Comparison of ENCODE assay signal across 22 cellular contexts in genomic region chr22:49660321-49660720, GRCh38.
DNase-seq lines count a peak whose midpoint lies in the region; ATAC-seq and TF ChIP-seq lines count a peak whose summit lies in the region.
"Had no signal": no experiment of that assay in that cellular context is flagged by ENCODE, and none has a peak within 500 bp of the region (broad histone marks: within the 10 kb centered on the region; RNA-seq: fewer than 3 reads in every experiment).

No MANE protein-coding gene starts in this region.

- TF ChIP-seq POLR2A in GM18505 (IDR thresholded peaks at IDR 0.05; ENCODE audit: borderline replicate concordance, extremely low read depth, insufficient read depth, insufficient read length) = no peak

- no peak overlapping the region for H3K4me3 Mint-ChIP-seq in progenitor cell of endocrine pancreas (ENCODE audit: low read depth)
- H3K4me3 Mint-ChIP-seq: CD4-positive, alpha-beta T cell had no signal

- H3K27ac ChIP-seq in coronary artery = no peak overlapping the region
- H3K27ac ChIP-seq: RWPE1, SJSA1 had no signal

- ATAC-seq in left ventricle myocardium superior (no peak), Right ventricle myocardium superior (ENCODE audit: poor library complexity) (no peak), GM18505 (IDR thresholded peaks at IDR 0.05; ENCODE audit: unreplicated experiment) (no peak)

- intact Hi-C loops in left ventricle myocardium superior (cut with micrococcal nuclease) (no loop called here), Right ventricle myocardium superior (cut with DNase I) (no loop called here)

- H3K9me3 Mint-ChIP-seq in progenitor cell of endocrine pancreas (ENCODE audit: low read depth) = no peaks in the 10 kb centered on the region
- H3K9me3 Mint-ChIP-seq: CD4-positive, alpha-beta T cell had no signal

- H3K4me3 ChIP-seq in coronary artery = no peak overlapping the region
- H3K4me3 ChIP-seq: SJSA1 had no signal

- no peaks in the 10 kb centered on the region for H3K36me3 Mint-ChIP-seq in progenitor cell of endocrine pancreas (ENCODE audit: insufficient read depth)

- DNase-seq in left ventricle myocardium superior (peak; percentile 6), Right ventricle myocardium superior (no peak), coronary artery (ENCODE audit: low spot score) (peak; percentile 65), progenitor cell of endocrine pancreas (ENCODE audit: low spot score, unreplicated experiment) (peak; percentile 3), H4 (ENCODE audit: low spot score) (no peak), NCI-H1105 treated with DMSO at 0.1 percent for 48 hours (lab: John Stamatoyannopoulos, UW) (no peak)
- DNase-seq: BE2C, COR-L47, DMS 273 treated with DMSO at 0.1 percent for 48 hours, DMS79 treated with DMSO at 0.1 percent for 48 hours, HCEC 1CT, KG1, NCI-H1092 treated with DMSO at 0.1 percent for 48 hours, NCI-H146, NCI-H2029 treated with DMSO at 0.1 percent for 48 hours, NCI-H226, NCI-H510A treated with DMSO at 0.1 percent for 48 hours, NCI-H748 treated with DMSO at 0.1 percent for 48 hours had no signal

- TF ChIP-seq CTCF in coronary artery (IDR thresholded peaks at IDR 0.05) = no peak
- no peak for TF ChIP-seq CTCF in progenitor cell of endocrine pancreas (IDR thresholded peaks at IDR 0.05; ENCODE audit: unreplicated experiment)

- peaks cover 29% of the 10 kb centered on the region for H3K27me3 Mint-ChIP-seq in progenitor cell of endocrine pancreas
- H3K27me3 Mint-ChIP-seq: CD4-positive, alpha-beta T cell had no signal

- peaks cover 2% of the 10 kb centered on the region for H3K4me1 Mint-ChIP-seq in progenitor cell of endocrine pancreas (ENCODE audit: low read depth)

- H3K27ac Mint-ChIP-seq in progenitor cell of endocrine pancreas = no peak overlapping the region
- H3K27ac Mint-ChIP-seq: CD4-positive, alpha-beta T cell had no signal

Comparison
In these comparisons a context has a peak if more than half of its experiments do, and no peak if none do; other contexts are left out.
1. DNase-seq: peak in left ventricle myocardium superior (single experiment), coronary artery (single experiment) and progenitor cell of endocrine pancreas (single experiment); none in Right ventricle myocardium superior (single experiment), H4 (single experiment) and NCI-H1105 treated with DMSO at 0.1 percent for 48 hours (single experiment).